1 cellular context compared by ENCODE assay signal in the genomic region with DNA sequence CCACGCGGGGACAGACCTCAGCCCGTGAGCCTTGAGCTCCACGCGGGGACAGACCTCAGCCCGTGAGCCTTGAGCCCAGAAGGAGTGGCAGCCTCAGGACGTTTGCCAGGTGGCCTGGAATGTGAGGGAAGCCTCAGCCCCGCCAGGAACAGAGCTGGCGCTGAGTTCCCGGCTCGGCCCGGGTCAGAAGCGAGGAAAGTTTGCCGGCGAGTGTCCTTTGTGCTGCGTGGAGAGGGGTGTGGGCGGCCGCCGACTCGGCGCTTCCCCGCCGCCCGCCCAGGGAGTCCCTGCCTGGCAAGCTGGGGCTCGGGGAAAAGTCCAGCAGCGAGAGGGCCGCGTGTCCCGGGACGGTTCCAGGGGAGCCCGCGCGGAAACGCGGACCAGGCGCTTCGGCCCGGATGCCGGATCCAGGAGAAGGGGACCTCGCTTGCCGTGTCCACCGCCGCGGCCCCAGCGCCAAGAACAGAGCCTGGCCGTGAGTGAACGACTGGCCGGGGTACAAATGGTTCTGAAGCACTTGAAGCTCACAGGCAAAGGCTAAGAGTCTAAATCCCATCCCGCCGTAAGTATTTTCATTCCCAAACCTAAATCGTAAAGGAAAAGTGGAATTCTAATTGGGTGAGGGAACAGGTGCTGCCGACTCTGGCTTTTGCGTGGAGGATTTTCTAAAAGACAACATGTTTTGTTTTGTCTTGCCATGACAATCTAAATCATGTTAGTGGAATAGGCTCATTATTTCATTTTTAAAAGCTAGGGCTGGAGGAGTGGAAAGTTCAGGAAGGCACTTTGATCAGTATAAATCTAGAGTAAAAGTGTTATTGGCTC.
TF ChIP-seq lines count a peak whose summit lies in the region.

No MANE protein-coding gene starts in this region.

TF ChIP-seq in HepG2, 621 proteins besides CTCF, POLR2A, EP300 and RAD21 (continued from another document):
- no peak for TF ChIP-seq JUNB (CRISPR knock-in tag; IDR thresholded peaks at IDR 0.05; ENCODE audit: borderline replicate concordance)
- no peak for TF ChIP-seq PPARG (CRISPR knock-in tag; conservative IDR thresholded peaks at IDR 0.05)
- no peak for TF ChIP-seq ZZZ3 (CRISPR knock-in tag; IDR thresholded peaks at IDR 0.05; ENCODE audit: borderline replicate concordance)
- TF ChIP-seq, protein P1, sequence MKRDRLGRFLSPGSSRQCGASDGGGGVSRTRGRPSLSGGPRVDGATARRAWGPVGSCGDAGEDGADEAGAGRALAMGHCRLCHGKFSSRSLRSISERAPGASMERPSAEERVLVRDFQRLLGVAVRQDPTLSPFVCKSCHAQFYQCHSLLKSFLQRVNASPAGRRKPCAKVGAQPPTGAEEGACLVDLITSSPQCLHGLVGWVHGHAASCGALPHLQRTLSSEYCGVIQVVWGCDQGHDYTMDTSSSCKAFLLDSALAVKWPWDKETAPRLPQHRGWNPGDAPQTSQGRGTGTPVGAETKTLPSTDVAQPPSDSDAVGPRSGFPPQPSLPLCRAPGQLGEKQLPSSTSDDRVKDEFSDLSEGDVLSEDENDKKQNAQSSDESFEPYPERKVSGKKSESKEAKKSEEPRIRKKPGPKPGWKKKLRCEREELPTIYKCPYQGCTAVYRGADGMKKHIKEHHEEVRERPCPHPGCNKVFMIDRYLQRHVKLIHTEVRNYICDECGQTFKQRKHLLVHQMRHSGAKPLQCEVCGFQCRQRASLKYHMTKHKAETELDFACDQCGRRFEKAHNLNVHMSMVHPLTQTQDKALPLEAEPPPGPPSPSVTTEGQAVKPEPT (CRISPR knock-in tag; IDR thresholded peaks at IDR 0.05; ENCODE audit: low read depth) = no peak
- TF ChIP-seq ZNF674 (CRISPR knock-in tag; IDR thresholded peaks at IDR 0.05; ENCODE audit: low read depth) = no peak
- no peak for TF ChIP-seq ZNF260 (CRISPR knock-in tag; IDR thresholded peaks at IDR 0.05; ENCODE audit: borderline replicate concordance, low read depth)
- TF ChIP-seq, protein P2, sequence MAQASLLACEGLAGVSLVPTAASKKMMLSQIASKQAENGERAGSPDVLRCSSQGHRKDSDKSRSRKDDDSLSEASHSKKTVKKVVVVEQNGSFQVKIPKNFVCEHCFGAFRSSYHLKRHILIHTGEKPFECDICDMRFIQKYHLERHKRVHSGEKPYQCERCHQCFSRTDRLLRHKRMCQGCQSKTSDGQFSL (CRISPR knock-in tag; IDR thresholded peaks at IDR 0.05) = no peak
- TF ChIP-seq RBM39 (IDR thresholded peaks at IDR 0.05; ENCODE audit: low read depth, low read length, poor library complexity, severe bottlenecking) = no peak
- TF ChIP-seq, protein P3, sequence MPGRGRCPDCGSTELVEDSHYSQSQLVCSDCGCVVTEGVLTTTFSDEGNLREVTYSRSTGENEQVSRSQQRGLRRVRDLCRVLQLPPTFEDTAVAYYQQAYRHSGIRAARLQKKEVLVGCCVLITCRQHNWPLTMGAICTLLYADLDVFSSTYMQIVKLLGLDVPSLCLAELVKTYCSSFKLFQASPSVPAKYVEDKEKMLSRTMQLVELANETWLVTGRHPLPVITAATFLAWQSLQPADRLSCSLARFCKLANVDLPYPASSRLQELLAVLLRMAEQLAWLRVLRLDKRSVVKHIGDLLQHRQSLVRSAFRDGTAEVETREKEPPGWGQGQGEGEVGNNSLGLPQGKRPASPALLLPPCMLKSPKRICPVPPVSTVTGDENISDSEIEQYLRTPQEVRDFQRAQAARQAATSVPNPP (CRISPR knock-in tag; IDR thresholded peaks at IDR 0.05) = no peak
- no peak for TF ChIP-seq ZNF570 (CRISPR knock-in tag; IDR thresholded peaks at IDR 0.05; ENCODE audit: borderline replicate concordance)
- TF ChIP-seq ZNF354B (CRISPR knock-in tag; IDR thresholded peaks at IDR 0.05) = no peak
- no peak for TF ChIP-seq KDM2A (CRISPR knock-in tag; IDR thresholded peaks at IDR 0.05; ENCODE audit: borderline replicate concordance, low read depth)
- no peak for TF ChIP-seq ZFP1 (CRISPR knock-in tag; IDR thresholded peaks at IDR 0.05)
